Comparison of ENCODE assay signal across 19 cellular contexts in the genomic region with DNA sequence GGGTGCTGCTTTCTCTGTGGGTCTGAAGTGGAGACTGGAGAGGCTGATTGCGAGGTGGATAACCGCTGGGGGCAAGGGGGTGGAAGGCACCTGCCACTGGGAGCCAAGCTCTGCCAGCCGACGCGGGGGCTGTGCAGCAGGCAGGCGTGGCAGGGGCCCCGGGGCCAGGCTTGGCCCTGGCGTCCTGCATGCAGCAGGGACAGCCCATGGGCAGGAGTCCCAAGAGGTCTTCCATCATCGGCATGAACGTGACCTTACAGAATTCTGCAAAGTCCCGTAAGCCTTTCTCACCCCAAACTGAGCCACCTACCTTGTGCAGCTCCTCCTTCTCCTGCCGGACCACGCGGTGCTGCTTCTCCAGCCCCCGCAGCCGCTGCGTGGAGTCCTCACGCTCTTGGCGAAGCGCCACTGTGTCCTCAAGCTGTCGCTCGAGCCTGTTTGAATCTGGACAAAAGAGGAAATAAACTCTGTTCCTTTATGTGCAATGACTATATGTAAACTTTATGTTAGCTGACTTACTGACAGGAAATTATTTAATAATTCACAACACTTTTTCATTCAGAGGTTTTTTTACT. TPM values are rescaled to one million over a fixed set of nuclear protein-coding genes. Genes with fewer than 3 reads are reported as not detected.
"Had no signal": no experiment of that assay in that cellular context is flagged by ENCODE, and none has a peak within 500 bp of the region (broad histone marks: within the 10 kb centered on the region; RNA-seq: fewer than 3 reads in every experiment).

No MANE protein-coding gene starts in this region.

- H3K9me3 ChIP-seq: ascending aorta, breast epithelium had no signal

- ATAC-seq: effector memory CD8-positive, alpha-beta T cell; left ventricle myocardium superior; naive thymus-derived CD8-positive, alpha-beta T cell; stimulated activated memory B cell treated with anti-CD40 and anti-IgM and Interleukin-4, amounts not matched to agents 10 μg/mL and 1 μg/mL and 100 μg/mL, for 72 hours had no signal

- H3K4me1 ChIP-seq: ascending aorta, breast epithelium had no signal

- H3K27me3 ChIP-seq: ascending aorta, breast epithelium had no signal

- H3K4me3 ChIP-seq: ascending aorta, breast epithelium had no signal

- DNase-seq: activated CD4-positive, alpha-beta T cell treated with anti-CD3 and anti-CD28 coated beads, Interleukin-2, amount 10 ng/mL, durations not matched to agents 24 days and 14 days; activated CD4-positive, CD25-positive, alpha-beta regulatory T cell; activated CD8-positive, alpha-beta memory T cell treated with anti-CD3 and anti-CD28 coated beads for 24 hours; activated naive CD4-positive, alpha-beta T cell treated with Interleukin-2 at 50 U/mL for 16 hours; activated T-cell treated with anti-CD3 and anti-CD28 coated beads for 4 hours; dermis blood vessel endothelial cell; effector memory CD8-positive, alpha-beta T cell; foreskin melanocyte; head of caudate nucleus; kidney glomerular epithelial cell; left ventricle myocardium superior; naive thymus-derived CD8-positive, alpha-beta T cell; retina; stimulated activated CD4-positive, alpha-beta T cell treated with anti-CD3 and anti-CD28 coated beads, Interleukin-2, amount 100 ng/mL, for 48 hours had no signal

- H3K27ac ChIP-seq: ascending aorta, breast epithelium, epithelial cell of prostate had no signal

RNA-seq across cellular contexts. Expression of a gene that starts 51.3 kb away (rescaled TPM):
- total RNA-seq: dermis blood vessel endothelial cell, left ventricle myocardium superior had no signal
- polyA plus RNA-seq: fibroblast of lung had no signal
